ENCODE assay signal across 8 cellular contexts in genomic region chr1:92484472-92485373, GRCh38. TPM values are rescaled to one million over a fixed set of nuclear protein-coding genes. Genes with fewer than 3 reads are reported as not detected.
DNase-seq lines count a peak whose midpoint lies in the region; ATAC-seq and TF ChIP-seq lines count a peak whose summit lies in the region.

No MANE protein-coding gene starts in this region.

- peaks cover 28% of the 10 kb centered on the region for H3K36me3 ChIP-seq in OCI-LY1 (ENCODE audit: insufficient read depth, low read length)

- H3F3A ChIP-seq in OCI-LY1 (ENCODE audit: insufficient read depth, low read length): no peaks in the 10 kb centered on the region

- TF ChIP-seq CTCF in OCI-LY1 (IDR thresholded peaks at IDR 0.05; ENCODE audit: low read length): peak; percentile 42

- H3K27me3 ChIP-seq in OCI-LY1 (ENCODE audit: insufficient read depth, low read length): no peaks in the 10 kb centered on the region

- peak overlapping the region; percentile 98 for H3K27ac Mint-ChIP-seq in activated T-helper 1 cell treated with anti-CD3 and anti-CD28 coated beads, Interleukin-12 subunit alpha, Interleukin-12 subunit beta, Interleukin-2, Interleukin-4 antibody, amounts not matched to agents 30 ng/mL and 10 ng/mL and 1 ng/mL, durations not matched to agents 14 hours and 24 hours and 36 hours

- peaks cover 46% of the 10 kb centered on the region for H3K4me1 Mint-ChIP-seq in activated T-helper 1 cell treated with anti-CD3 and anti-CD28 coated beads, Interleukin-12 subunit alpha, Interleukin-12 subunit beta, Interleukin-2, Interleukin-4 antibody, amounts not matched to agents 30 ng/mL and 10 ng/mL and 1 ng/mL, durations not matched to agents 14 hours and 24 hours and 36 hours (ENCODE audit: low read depth)

- H3K9me2 ChIP-seq in OCI-LY1 (ENCODE audit: low read depth, low read length): no peaks in the 10 kb centered on the region

- no peaks in the 10 kb centered on the region for H4K20me1 ChIP-seq in OCI-LY1 (ENCODE audit: insufficient read depth, low read length)

- no peaks in the 10 kb centered on the region for H3K9me3 ChIP-seq in OCI-LY1 (ENCODE audit: low read length)

- no peaks in the 10 kb centered on the region; the same call in 1 of the 2 replicates for H3K79me2 ChIP-seq in OCI-LY1 (ENCODE audit: insufficient read depth, low read length)

- peak overlapping the region; percentile 85 for H3K4me3 ChIP-seq in OCI-LY1 (ENCODE audit: low read depth, low read length, poor library complexity, severe bottlenecking)
- peak overlapping the region; percentile 47 for H3K4me3 ChIP-seq in skeletal muscle cell (ENCODE audit: low read depth, low read length)

- peak overlapping the region; percentile 73 for H3K9ac ChIP-seq in OCI-LY1 (ENCODE audit: low read length)

- intact Hi-C loops in activated T-helper 1 cell treated with anti-CD3 and anti-CD28 coated beads, Interleukin-12 subunit alpha, Interleukin-12 subunit beta, Interleukin-2, Interleukin-4 antibody, amounts not matched to agents 30 ng/mL and 10 ng/mL and 1 ng/mL, durations not matched to agents 14 hours and 24 hours and 36 hours (cut with micrococcal nuclease): loop anchor here (1.0 to 10.0 kb wide), 11 partner anchors 10 to 1460 kb away; partner anchors contain the start of genes CCDC18, CDC7, DIPK1A and RPL5
- intact Hi-C loops in cardiac septum (cut with DNase I): no loop called here

- peak overlapping the region; percentile 83 for H3K4me2 ChIP-seq in OCI-LY1 (ENCODE audit: low read length)

- H3K9me3 Mint-ChIP-seq in activated T-helper 1 cell treated with anti-CD3 and anti-CD28 coated beads, Interleukin-12 subunit alpha, Interleukin-12 subunit beta, Interleukin-2, Interleukin-4 antibody, amounts not matched to agents 30 ng/mL and 10 ng/mL and 1 ng/mL, durations not matched to agents 14 hours and 24 hours and 36 hours: no peaks in the 10 kb centered on the region

- ATAC-seq in GM18868 (IDR thresholded peaks at IDR 0.05; ENCODE audit: unreplicated experiment) (peak; percentile 24), HG03135 (IDR thresholded peaks at IDR 0.05; ENCODE audit: unreplicated experiment) (peak; percentile 30)

- H3K36me3 Mint-ChIP-seq in activated T-helper 1 cell treated with anti-CD3 and anti-CD28 coated beads, Interleukin-12 subunit alpha, Interleukin-12 subunit beta, Interleukin-2, Interleukin-4 antibody, amounts not matched to agents 30 ng/mL and 10 ng/mL and 1 ng/mL, durations not matched to agents 14 hours and 24 hours and 36 hours (ENCODE audit: low read depth): peaks cover 39% of the 10 kb centered on the region

- peaks cover 31% of the 10 kb centered on the region for H3K4me1 ChIP-seq in OCI-LY1 (ENCODE audit: insufficient read depth, low read length, severe bottlenecking)

- H2AFZ ChIP-seq in OCI-LY1 (ENCODE audit: low read length): no peak overlapping the region

- H3K27me3 Mint-ChIP-seq in activated T-helper 1 cell treated with anti-CD3 and anti-CD28 coated beads, Interleukin-12 subunit alpha, Interleukin-12 subunit beta, Interleukin-2, Interleukin-4 antibody, amounts not matched to agents 30 ng/mL and 10 ng/mL and 1 ng/mL, durations not matched to agents 14 hours and 24 hours and 36 hours (ENCODE audit: insufficient read depth): peaks cover 3% of the 10 kb centered on the region

- H3K4me3 Mint-ChIP-seq in activated T-helper 1 cell treated with anti-CD3 and anti-CD28 coated beads, Interleukin-12 subunit alpha, Interleukin-12 subunit beta, Interleukin-2, Interleukin-4 antibody, amounts not matched to agents 30 ng/mL and 10 ng/mL and 1 ng/mL, durations not matched to agents 14 hours and 24 hours and 36 hours: peak overlapping the region; percentile 99

- peak overlapping the region; percentile 87 for H3K27ac ChIP-seq in OCI-LY1 (ENCODE audit: low read depth, low read length, poor library complexity, severe bottlenecking)

- peak; percentile 77 for DNase-seq in 8988T
- peak; percentile 50 for DNase-seq in activated T-helper 1 cell treated with anti-CD3 and anti-CD28 coated beads, Interleukin-12 subunit alpha, Interleukin-12 subunit beta, Interleukin-2, Interleukin-4 antibody, amounts not matched to agents 30 ng/mL and 10 ng/mL and 1 ng/mL, durations not matched to agents 14 hours and 24 hours and 36 hours (ENCODE audit: low spot score)
- peak; percentile 84 for DNase-seq in cardiac septum (ENCODE audit: low spot score)
- no peak for DNase-seq in skeletal muscle cell (ENCODE audit: low read depth)
- no peak for DNase-seq in OCI-M2 (lab: John Stamatoyannopoulos, UW; ENCODE audit: unreplicated experiment)

RNA-seq across cellular contexts. Expression of gene GFI1, which starts 2.0 kb away (rescaled TPM):
- 95.7 and 103 TPM in 2 replicates for total RNA-seq in activated T-helper 1 cell treated with anti-CD3 and anti-CD28 coated beads, Interleukin-12 subunit alpha, Interleukin-12 subunit beta, Interleukin-2, Interleukin-4 antibody, amounts not matched to agents 30 ng/mL and 10 ng/mL and 1 ng/mL, durations not matched to agents 14 hours and 24 hours and 36 hours
- total RNA-seq in cardiac septum: 0.19 TPM

Comparison
In these comparisons a context has a peak if more than half of its experiments do, and no peak if none do; other contexts are left out.
1. DNase-seq: peak in 8988T (single experiment), activated T-helper 1 cell treated with anti-CD3 and anti-CD28 coated beads, Interleukin-12 subunit alpha, Interleukin-12 subunit beta, Interleukin-2, Interleukin-4 antibody, amounts not matched to agents 30 ng/mL and 10 ng/mL and 1 ng/mL, durations not matched to agents 14 hours and 24 hours and 36 hours (single experiment) and cardiac septum (single experiment); none in skeletal muscle cell (single experiment) and OCI-M2 (single experiment).
2. RNA of gene GFI1, which starts 2.0 kb away (total RNA-seq): 95.7 to 103 TPM in activated T-helper 1 cell treated with anti-CD3 and anti-CD28 coated beads, Interleukin-12 subunit alpha, Interleukin-12 subunit beta, Interleukin-2, Interleukin-4 antibody, amounts not matched to agents 30 ng/mL and 10 ng/mL and 1 ng/mL, durations not matched to agents 14 hours and 24 hours and 36 hours; 0.19 TPM in cardiac septum (single experiment); every median in the first group is over 10 times any median in the second.